Comparison of ENCODE assay signal across 16 cellular contexts in genomic region chr2:4653989-4654388, GRCh38.
"Had no signal": no experiment of that assay in that cellular context is flagged by ENCODE, and none has a peak within 500 bp of the region (broad histone marks: within the 10 kb centered on the region; RNA-seq: fewer than 3 reads in every experiment).

No MANE protein-coding gene starts in this region.

- DNase-seq: activated CD4-positive, alpha-beta memory T cell treated with anti-CD3 and anti-CD28 coated beads for 36 hours; activated CD4-positive, CD25-positive, alpha-beta regulatory T cell treated with anti-CD3 and anti-CD28 coated beads, Interleukin-2, amount 50 U/mL, for 72 hours; activated naive CD8-positive, alpha-beta T cell treated with anti-CD3 and anti-CD28 coated beads, Interleukin-2, amount 10 ng/mL, durations not matched to agents 7 days and 5 days; activated T-cell treated with anti-CD3 and anti-CD28 coated beads, Interleukin-2, amount 50 U/mL, for 72 hours; anterior cingulate cortex; dorsolateral prefrontal cortex; foreskin keratinocyte; head of caudate nucleus; left colon; mammary epithelial cell; ovary; stimulated activated CD4-positive, alpha-beta T cell treated with anti-CD3 and anti-CD28 coated beads, Interleukin-2, amount 100 ng/mL, for 48 hours; stimulated activated naive CD4-positive, alpha-beta T cell treated with Interleukin-2 at 50 U/mL for 16 hours; T-helper 2 cell; upper lobe of left lung had no signal

- H3K27me3 ChIP-seq: foreskin keratinocyte, ovary, upper lobe of left lung had no signal

- H3K36me3 ChIP-seq: ovary, upper lobe of left lung had no signal

- H3K4me3 ChIP-seq: dorsolateral prefrontal cortex, ovary, upper lobe of left lung had no signal

- H3K27ac Mint-ChIP-seq: activated CD4-positive, alpha-beta memory T cell treated with anti-CD3 and anti-CD28 coated beads for 36 hours; activated naive CD8-positive, alpha-beta T cell treated with anti-CD3 and anti-CD28 coated beads, Interleukin-2, amount 10 ng/mL, durations not matched to agents 7 days and 5 days; activated T-cell treated with anti-CD3 and anti-CD28 coated beads, Interleukin-2, amount 50 U/mL, for 72 hours had no signal

- H3K27ac ChIP-seq: dorsolateral prefrontal cortex, foreskin keratinocyte, ovary, upper lobe of left lung had no signal

- H3K4me1 ChIP-seq: foreskin keratinocyte, upper lobe of left lung had no signal

- H3K27me3 Mint-ChIP-seq: activated CD4-positive, alpha-beta memory T cell treated with anti-CD3 and anti-CD28 coated beads for 36 hours; activated naive CD8-positive, alpha-beta T cell treated with anti-CD3 and anti-CD28 coated beads, Interleukin-2, amount 10 ng/mL, durations not matched to agents 7 days and 5 days had no signal

- H3K36me3 Mint-ChIP-seq: activated CD4-positive, alpha-beta memory T cell treated with anti-CD3 and anti-CD28 coated beads for 36 hours; activated naive CD8-positive, alpha-beta T cell treated with anti-CD3 and anti-CD28 coated beads, Interleukin-2, amount 10 ng/mL, durations not matched to agents 7 days and 5 days had no signal

- ATAC-seq: activated T-cell treated with anti-CD3 and anti-CD28 coated beads, Interleukin-2, amount 50 U/mL, for 72 hours; foreskin keratinocyte; left colon had no signal

- H3K4me1 Mint-ChIP-seq: activated naive CD8-positive, alpha-beta T cell treated with anti-CD3 and anti-CD28 coated beads, Interleukin-2, amount 10 ng/mL, durations not matched to agents 7 days and 5 days; nephron had no signal

- H3K4me3 Mint-ChIP-seq: activated CD4-positive, alpha-beta memory T cell treated with anti-CD3 and anti-CD28 coated beads for 36 hours; activated naive CD8-positive, alpha-beta T cell treated with anti-CD3 and anti-CD28 coated beads, Interleukin-2, amount 10 ng/mL, durations not matched to agents 7 days and 5 days; activated T-cell treated with anti-CD3 and anti-CD28 coated beads, Interleukin-2, amount 50 U/mL, for 72 hours; nephron had no signal

- H3K9me3 ChIP-seq: ovary, upper lobe of left lung had no signal
